In the genomic region with DNA sequence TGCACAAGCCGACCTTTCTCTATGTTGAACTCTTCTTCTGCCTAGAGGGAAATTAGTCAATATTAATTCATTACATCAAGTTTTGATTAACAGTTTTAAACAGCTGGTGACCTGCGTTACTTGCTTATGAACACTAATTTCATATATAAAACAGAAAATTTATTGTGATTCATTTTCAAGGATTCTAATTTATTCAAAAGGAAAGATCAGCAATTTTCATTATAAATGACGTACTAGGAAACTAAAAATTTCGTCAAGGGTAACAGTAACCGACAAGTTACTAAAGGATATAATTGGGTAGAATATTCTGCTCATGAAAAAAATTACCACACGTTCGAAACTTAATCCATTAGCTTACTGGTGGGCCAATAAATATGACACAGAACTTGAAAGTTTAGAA, we compare ENCODE assay signal across 2 cellular contexts.
TF ChIP-seq lines count a peak whose summit lies in the region.

No MANE protein-coding gene starts in this region.

TF ChIP-seq in A549, 52 proteins besides CTCF, POLR2A, EP300 and RAD21:
- TF ChIP-seq ZSCAN20 (CRISPR knock-in tag; IDR thresholded peaks at IDR 0.05) (no peak), MAZ (IDR thresholded peaks at IDR 0.05; ENCODE audit: borderline replicate concordance, low read depth, low read length) (no peak), POLR2AphosphoS2 (conservative IDR thresholded peaks at IDR 0.05; ENCODE audit: low read length) (no peak), RCOR1 (IDR thresholded peaks at IDR 0.05; ENCODE audit: low read depth, low read length) (no peak), RARB (CRISPR knock-in tag; IDR thresholded peaks at IDR 0.05) (no peak), TP53 (CRISPR knock-in tag; IDR thresholded peaks at IDR 0.05) (no peak), MAFK (IDR thresholded peaks at IDR 0.05; ENCODE audit: partially characterized antibody) (peak; percentile 29), FOSL2 (IDR thresholded peaks at IDR 0.05) (no peak), FOSL2 (CRISPR knock-in tag; IDR thresholded peaks at IDR 0.05) (no peak), JUN (IDR thresholded peaks at IDR 0.05) (no peak)
TF ChIP-seq in A549: peak in this region for 1.

TF ChIP-seq in K562, 482 proteins besides CTCF, POLR2A, EP300 and RAD21:
- TF ChIP-seq NONO (IDR thresholded peaks at IDR 0.05; ENCODE audit: low read depth in 2 of 2, low read length in 1 of 2) (no peak), ZNF316 (IDR thresholded peaks at IDR 0.05) (peak; percentile 76), SMAD3 (CRISPR knock-in tag; conservative IDR thresholded peaks at IDR 0.05) (no peak), C11orf30 (IDR thresholded peaks at IDR 0.05; ENCODE audit: low read depth) (peak; percentile 50)
